ENCODE assay signal across 21 cellular contexts in the genomic region with DNA sequence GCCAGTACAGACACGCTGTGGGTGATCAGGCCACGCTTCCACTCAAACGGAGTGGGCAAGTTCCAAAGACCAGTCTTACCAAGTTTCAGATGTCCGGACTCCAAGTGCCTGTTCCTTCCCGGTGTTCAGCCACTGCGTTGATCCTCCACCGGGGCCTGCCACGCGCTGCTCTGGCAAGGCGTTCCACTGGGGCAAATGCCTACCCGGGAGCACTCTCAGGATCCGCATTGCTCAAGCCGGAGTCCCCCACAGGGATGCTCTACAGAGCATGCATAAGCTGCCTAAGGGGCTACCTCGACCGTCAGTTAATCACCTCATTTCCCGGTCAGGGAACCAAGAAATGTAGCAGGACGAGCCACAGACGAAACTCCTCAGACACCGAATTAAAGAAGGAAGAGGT.
"Had no signal": no experiment of that assay in that cellular context is flagged by ENCODE, and none has a peak within 500 bp of the region (broad histone marks: within the 10 kb centered on the region; RNA-seq: fewer than 3 reads in every experiment).

No MANE protein-coding gene starts in this region.

- FAIRE-seq: kidney, small intestine had no signal

- H3K4me3 ChIP-seq: esophagus squamous epithelium, heart left ventricle, lung, prostate gland, stomach, thoracic aorta, transverse colon had no signal

- H3K4me1 ChIP-seq: parathyroid adenoma, transverse colon had no signal

- ATAC-seq: effector memory CD8-positive, alpha-beta T cell; heart left ventricle; left colon; left ventricle myocardium superior; natural killer cell treated with Interleukin-12 subunit alpha and Interleukin-12 subunit beta and Interleukin-15 and Interleukin-18, amount 100 ng/mL, for 72 hours had no signal

- H3K4me3 Mint-ChIP-seq: effector memory CD8-positive, alpha-beta T cell; immature natural killer cell; natural killer cell treated with Interleukin-12 subunit alpha and Interleukin-12 subunit beta and Interleukin-15 and Interleukin-18, amount 100 ng/mL, for 72 hours had no signal

- H3K9ac ChIP-seq: parathyroid adenoma had no signal

- H3K27ac ChIP-seq: esophagus squamous epithelium, heart left ventricle, parathyroid adenoma, prostate gland, stomach, thoracic aorta, transverse colon had no signal

- H3K9me3 ChIP-seq: prostate gland had no signal

- H2AFZ ChIP-seq: parathyroid adenoma had no signal

- H3K27me3 Mint-ChIP-seq: effector memory CD8-positive, alpha-beta T cell; natural killer cell treated with Interleukin-12 subunit alpha and Interleukin-12 subunit beta and Interleukin-15 and Interleukin-18, amount 100 ng/mL, for 72 hours had no signal

- H3K27ac Mint-ChIP-seq: effector memory CD8-positive, alpha-beta T cell; natural killer cell treated with Interleukin-12 subunit alpha and Interleukin-12 subunit beta and Interleukin-15 and Interleukin-18, amount 100 ng/mL, for 72 hours had no signal

- H3K27me3 ChIP-seq: esophagus squamous epithelium, heart left ventricle, stomach, transverse colon had no signal

- H3K36me3 ChIP-seq: esophagus squamous epithelium, heart left ventricle, prostate gland, stomach, thoracic aorta, transverse colon had no signal

- DNase-seq: effector memory CD8-positive, alpha-beta T cell; esophagus squamous epithelium; foreskin fibroblast; heart left ventricle; immature natural killer cell; kidney; left colon; left ventricle myocardium superior; mesenchymal stem cell; midbrain; stimulated activated CD4-positive, alpha-beta T cell treated with anti-CD3 and anti-CD28 coated beads, Interleukin-12 subunit alpha, Interleukin-12 subunit beta, amount 100 ng/mL, for 4 hours; stimulated activated naive CD4-positive, alpha-beta T cell; stomach; substantia nigra; transverse colon had no signal

- H3K79me2 ChIP-seq: parathyroid adenoma had no signal
